In the genomic region with DNA sequence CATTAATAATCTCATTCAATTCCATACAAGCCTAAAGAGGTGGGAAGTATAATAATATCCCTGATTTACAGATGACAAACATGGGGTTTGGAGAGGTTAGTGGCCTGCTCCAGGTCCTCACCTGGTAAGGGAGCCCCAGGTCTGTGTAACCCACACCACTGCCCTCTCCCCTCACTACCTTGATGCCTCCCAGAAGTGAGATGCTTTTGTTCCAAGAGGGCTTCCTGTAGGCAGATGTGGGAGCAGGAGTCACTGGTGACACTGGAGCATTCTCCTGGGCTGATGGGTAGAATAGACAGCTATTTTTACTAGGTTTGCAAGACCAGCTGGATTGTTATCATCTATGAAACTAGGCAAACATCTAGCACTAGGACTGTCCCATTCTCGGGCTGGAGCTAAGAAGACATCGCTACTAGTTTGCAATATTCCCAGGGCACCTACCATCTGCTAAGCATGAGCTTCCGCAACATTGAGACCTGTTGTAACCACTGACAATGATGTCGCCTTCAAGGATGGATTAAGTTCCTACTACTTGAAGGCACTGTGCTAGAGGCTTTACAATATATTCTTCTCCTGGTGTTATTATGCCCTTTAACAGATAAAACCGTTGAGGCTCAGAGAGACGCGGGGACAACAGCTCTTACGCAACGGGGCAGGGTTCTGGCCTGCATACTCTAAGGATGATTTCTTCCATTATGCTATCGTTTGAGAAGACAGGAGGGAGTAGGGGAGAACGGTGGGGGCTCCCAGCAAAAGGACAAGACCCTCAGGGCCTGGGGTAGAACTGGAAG, we compare ENCODE assay signal across 1 cellular context.
TF ChIP-seq lines count a peak whose summit lies in the region.

No MANE protein-coding gene starts in this region.

TF ChIP-seq in IMR-90, 13 proteins besides CTCF, POLR2A, EP300 and RAD21:
- no peak for TF ChIP-seq MXI1 (IDR thresholded peaks at IDR 0.05; ENCODE audit: borderline replicate concordance, low read depth, low read length)
- no peak for TF ChIP-seq NFE2L2 (IDR thresholded peaks at IDR 0.05; ENCODE audit: low read depth, low read length)
- TF ChIP-seq RFX5 (IDR thresholded peaks at IDR 0.05; ENCODE audit: low read depth, low read length): no peak
- TF ChIP-seq SMC3 (IDR thresholded peaks at IDR 0.05; ENCODE audit: low read depth, low read length): no peak
- no peak for TF ChIP-seq CHD1 (IDR thresholded peaks at IDR 0.05; ENCODE audit: low read depth, low read length)
- TF ChIP-seq, protein P1, sequence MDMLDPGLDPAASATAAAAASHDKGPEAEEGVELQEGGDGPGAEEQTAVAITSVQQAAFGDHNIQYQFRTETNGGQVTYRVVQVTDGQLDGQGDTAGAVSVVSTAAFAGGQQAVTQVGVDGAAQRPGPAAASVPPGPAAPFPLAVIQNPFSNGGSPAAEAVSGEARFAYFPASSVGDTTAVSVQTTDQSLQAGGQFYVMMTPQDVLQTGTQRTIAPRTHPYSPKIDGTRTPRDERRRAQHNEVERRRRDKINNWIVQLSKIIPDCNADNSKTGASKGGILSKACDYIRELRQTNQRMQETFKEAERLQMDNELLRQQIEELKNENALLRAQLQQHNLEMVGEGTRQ (IDR thresholded peaks at IDR 0.05; ENCODE audit: low read depth, low read length): no peak
- TF ChIP-seq MAZ (IDR thresholded peaks at IDR 0.05; ENCODE audit: borderline replicate concordance, low read depth, low read length): no peak
- TF ChIP-seq CEBPB (IDR thresholded peaks at IDR 0.05; ENCODE audit: low read depth, low read length): peak; percentile 73
